ENCODE assay signal across 15 cellular contexts in genomic region chr4:186979966-186980745, GRCh38.
DNase-seq lines count a peak whose midpoint lies in the region; ATAC-seq, FAIRE-seq and TF ChIP-seq lines count a peak whose summit lies in the region.
"Had no signal": no experiment of that assay in that cellular context is flagged by ENCODE, and none has a peak within 500 bp of the region (broad histone marks: within the 10 kb centered on the region; RNA-seq: fewer than 3 reads in every experiment).

No MANE protein-coding gene starts in this region.

- H3K9me3 ChIP-seq in SJSA1 (replicated peaks), result no peaks in the 10 kb centered on the region

- DNase-seq in HTR-8/SVneo (ENCODE audit: insufficient read length, low spot score) (no peak), SJSA1 (ENCODE audit: low read depth in 1 of 2, low spot score in 2 of 2) (peak in 1 of 2 experiments; percentile 88), fibroblast of the aortic adventitia (ENCODE audit: low read depth) (peak; percentile 4), stromal cell of bone marrow (ENCODE audit: low read depth) (peak; percentile 17), nucleus accumbens (lab: John Stamatoyannopoulos, UW) (no peak), RKO (ENCODE audit: low spot score) (no peak), SIG-M5 (lab: John Stamatoyannopoulos, UW) (no peak)
- no peak for DNase-seq in stimulated activated naive CD8-positive, alpha-beta T cell treated with anti-CD3 and anti-CD28 coated beads, Interleukin-15, amount 100 ng/mL, for 72 hours
- DNase-seq: activated CD4-positive, alpha-beta memory T cell treated with anti-CD3 and anti-CD28 coated beads, Interleukin-2, amount 10 ng/mL, durations not matched to agents 7 days and 5 days; anterior cingulate cortex; foreskin keratinocyte; mesendoderm; NCI-H748 treated with DMSO at 0.1 percent for 48 hours; SHP77 treated with DMSO at 0.1 percent for 48 hours had no signal

- no peaks in the 10 kb centered on the region for H3K27me3 Mint-ChIP-seq in stimulated activated naive CD8-positive, alpha-beta T cell treated with anti-CD3 and anti-CD28 coated beads, Interleukin-15, amount 100 ng/mL, for 72 hours
- H3K27me3 Mint-ChIP-seq: activated CD4-positive, alpha-beta memory T cell treated with anti-CD3 and anti-CD28 coated beads, Interleukin-2, amount 10 ng/mL, durations not matched to agents 7 days and 5 days had no signal

- H3K27ac Mint-ChIP-seq in stimulated activated naive CD8-positive, alpha-beta T cell treated with anti-CD3 and anti-CD28 coated beads, Interleukin-15, amount 100 ng/mL, for 72 hours, result no peak overlapping the region
- H3K27ac Mint-ChIP-seq: activated CD4-positive, alpha-beta memory T cell treated with anti-CD3 and anti-CD28 coated beads, Interleukin-2, amount 10 ng/mL, durations not matched to agents 7 days and 5 days had no signal

- H3K27me3 ChIP-seq in SJSA1 (replicated peaks), result no peaks in the 10 kb centered on the region
- H3K27me3 ChIP-seq: foreskin keratinocyte had no signal

- peak; percentile 20 for FAIRE-seq in HTR-8/SVneo (lab: Jason Lieb, UNC)

- H3K4me3 Mint-ChIP-seq in stimulated activated naive CD8-positive, alpha-beta T cell treated with anti-CD3 and anti-CD28 coated beads, Interleukin-15, amount 100 ng/mL, for 72 hours, result no peak overlapping the region
- H3K4me3 Mint-ChIP-seq: activated CD4-positive, alpha-beta memory T cell treated with anti-CD3 and anti-CD28 coated beads, Interleukin-2, amount 10 ng/mL, durations not matched to agents 7 days and 5 days had no signal

- no peak for ATAC-seq in stimulated activated naive CD8-positive, alpha-beta T cell treated with anti-CD3 and anti-CD28 coated beads, Interleukin-15, amount 100 ng/mL, for 72 hours
- ATAC-seq: foreskin keratinocyte had no signal

- H3K4me1 ChIP-seq in SJSA1 (replicated peaks), result peaks cover 30% of the 10 kb centered on the region
- H3K4me1 ChIP-seq: foreskin keratinocyte, parathyroid adenoma had no signal

- no peaks in the 10 kb centered on the region for H3K36me3 ChIP-seq in SJSA1

- TF ChIP-seq CTCF in fibroblast of the aortic adventitia (IDR thresholded peaks at IDR 0.05; ENCODE audit: insufficient read depth, low read length), result no peak

- peaks cover 11 to 12% of the 10 kb centered on the region in 2 donors for H3K9me3 Mint-ChIP-seq in stimulated activated naive CD8-positive, alpha-beta T cell treated with anti-CD3 and anti-CD28 coated beads, Interleukin-15, amount 100 ng/mL, for 72 hours

- H3K4me1 Mint-ChIP-seq in stimulated activated naive CD8-positive, alpha-beta T cell treated with anti-CD3 and anti-CD28 coated beads, Interleukin-15, amount 100 ng/mL, for 72 hours, result no peaks in the 10 kb centered on the region
- H3K4me1 Mint-ChIP-seq: activated CD4-positive, alpha-beta memory T cell treated with anti-CD3 and anti-CD28 coated beads, Interleukin-2, amount 10 ng/mL, durations not matched to agents 7 days and 5 days had no signal

- H3K4me3 ChIP-seq in SJSA1, result peak overlapping the region; percentile 26
- peak overlapping the region; percentile 1 for H3K4me3 ChIP-seq in fibroblast of the aortic adventitia (ENCODE audit: low read depth, low read length)

- peak overlapping the region; percentile 80 for H3K27ac ChIP-seq in SJSA1
- H3K27ac ChIP-seq: foreskin keratinocyte, parathyroid adenoma had no signal

Comparison
In these comparisons a context has a peak if more than half of its experiments do, and no peak if none do; other contexts are left out.
1. DNase-seq: peak in fibroblast of the aortic adventitia (single experiment) and stromal cell of bone marrow (single experiment); none in HTR-8/SVneo (single experiment), nucleus accumbens (0 of 56), RKO (single experiment), SIG-M5 (single experiment) and stimulated activated naive CD8-positive, alpha-beta T cell treated with anti-CD3 and anti-CD28 coated beads, Interleukin-15, amount 100 ng/mL, for 72 hours (0 of 2).